In genomic region chr2:48558436-48558835, GRCh38 we compare ENCODE assay signal across 27 cellular contexts. TPM values are rescaled to one million over a fixed set of nuclear protein-coding genes. Genes with fewer than 3 reads are reported as not detected.
"Had no signal": no experiment of that assay in that cellular context is flagged by ENCODE, and none has a peak within 500 bp of the region (broad histone marks: within the 10 kb centered on the region; RNA-seq: fewer than 3 reads in every experiment).

No MANE protein-coding gene starts in this region.

- DNase-seq: activated CD4-positive, alpha-beta T cell treated with anti-CD3 and anti-CD28 coated beads for 48 hours; activated CD4-positive, alpha-beta T cell treated with anti-CD3 and anti-CD28 coated beads, Interleukin-2, amount 50 U/mL, for 4 hours; activated CD4-positive, CD25-positive, alpha-beta regulatory T cell treated with anti-CD3 and anti-CD28 coated beads, Interleukin-2, amount 50 U/mL, for 72 hours; activated CD8-positive, alpha-beta memory T cell treated with anti-CD3 and anti-CD28 coated beads, Interleukin-2, amount 50 U/mL, for 48 hours; activated CD8-positive, alpha-beta T cell treated with anti-CD3 and anti-CD28 coated beads, Interleukin-2, amount 10 ng/mL, durations not matched to agents 7 days and 5 days; activated naive CD4-positive, alpha-beta T cell; activated naive CD8-positive, alpha-beta T cell treated with anti-CD3 and anti-CD28 coated beads, Interleukin-2, amount 50 U/mL, for 24 hours; activated T-cell treated with anti-CD3 and anti-CD28 coated beads, Interleukin-2, amount 50 U/mL, for 1 hour; amniotic stem cell; brain microvascular endothelial cell; MG63; MV-4-11; NCI-H1092 treated with DMSO at 0.1 percent for 48 hours; NCI-H1417 treated with DMSO at 0.1 percent for 48 hours; NCI-H187; NCI-H2081; NCI-H226; NCI-H510A; NCI-H526 treated with DMSO at 0.1 percent for 48 hours; SHP77 had no signal

- H3K9me3 ChIP-seq: MG63 had no signal

- ATAC-seq: activated CD8-positive, alpha-beta T cell treated with anti-CD3 and anti-CD28 coated beads, Interleukin-2, amount 10 ng/mL, durations not matched to agents 7 days and 5 days; activated naive CD4-positive, alpha-beta T cell treated with anti-CD3 and anti-CD28 coated beads, Interleukin-2, amount 50 U/mL, for 72 hours; activated naive CD8-positive, alpha-beta T cell treated with anti-CD3 and anti-CD28 coated beads, Interleukin-2, amount 50 U/mL, for 24 hours; WTC11 had no signal

- H3K36me3 ChIP-seq: brain microvascular endothelial cell, cardiac muscle cell, MG63 had no signal

- H3K4me3 ChIP-seq: cardiac muscle cell, MG63 had no signal

- H3K27ac ChIP-seq: brain microvascular endothelial cell, cardiac muscle cell, KMS-11 had no signal

- H3K27me3 ChIP-seq: brain microvascular endothelial cell, cardiac muscle cell, MG63 had no signal

RNA-seq across cellular contexts. Expression of gene GTF2A1L, which starts 59.2 kb away (rescaled TPM):
- total RNA-seq: activated CD8-positive, alpha-beta T cell treated with anti-CD3 and anti-CD28 coated beads, Interleukin-2, amount 10 ng/mL, durations not matched to agents 7 days and 5 days; activated naive CD4-positive, alpha-beta T cell treated with anti-CD3 and anti-CD28 coated beads, Interleukin-2, amount 50 U/mL, for 72 hours; astrocyte; chondrocyte; SK-MEL-5; WTC11 had no signal
